16 cellular contexts compared by ENCODE assay signal in the genomic region with DNA sequence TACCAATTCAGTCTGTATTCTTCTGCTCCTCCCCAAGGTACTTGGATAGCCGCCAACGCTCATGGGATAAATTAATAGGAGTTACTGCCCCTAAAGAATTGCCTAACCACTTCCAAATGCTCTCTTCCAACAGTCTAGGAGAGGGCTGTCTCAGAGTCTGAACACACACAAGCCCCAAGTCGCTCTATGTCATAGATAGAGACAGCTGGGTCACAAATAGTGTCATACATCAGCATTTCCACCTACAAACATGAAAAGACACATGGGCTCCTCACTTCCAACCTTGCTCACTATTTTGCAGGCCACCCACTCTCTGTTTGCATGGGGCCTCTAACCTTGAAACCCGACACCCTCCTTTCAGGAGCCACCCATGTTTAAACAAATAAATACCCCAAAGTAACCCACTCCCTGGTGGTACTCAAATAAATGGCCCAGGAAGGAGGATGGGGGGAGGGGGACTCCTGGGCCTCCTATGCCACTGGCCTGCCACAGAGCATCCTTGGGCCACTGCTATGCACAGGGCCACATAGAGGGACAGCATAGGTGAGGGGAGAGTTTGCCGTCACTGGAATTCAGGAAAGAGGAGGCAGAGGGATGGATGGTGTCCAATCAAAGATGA.
DNase-seq lines count a peak whose midpoint lies in the region; ATAC-seq, FAIRE-seq and TF ChIP-seq lines count a peak whose summit lies in the region.
"Had no signal": no experiment of that assay in that cellular context is flagged by ENCODE, and none has a peak within 500 bp of the region (broad histone marks: within the 10 kb centered on the region; RNA-seq: fewer than 3 reads in every experiment).

No MANE protein-coding gene starts in this region.

- ATAC-seq in HG02798 (IDR thresholded peaks at IDR 0.05; ENCODE audit: poor library complexity, unreplicated experiment) = no peak
- no peak for ATAC-seq in stimulated activated effector memory CD8-positive, alpha-beta T cell treated with anti-CD3 and anti-CD28 coated beads, Interleukin-12 subunit alpha, Interleukin-12 subunit beta, amount 100 ng/mL, for 72 hours
- ATAC-seq: activated CD8-positive, alpha-beta T cell treated with anti-CD3 and anti-CD28 coated beads for 36 hours had no signal

- no peak for TF ChIP-seq RAD21 in Ishikawa (IDR thresholded peaks at IDR 0.05; ENCODE audit: low read depth)

- no peaks in the 10 kb centered on the region for H3K4me1 Mint-ChIP-seq in stimulated activated effector memory CD8-positive, alpha-beta T cell treated with anti-CD3 and anti-CD28 coated beads, Interleukin-12 subunit alpha, Interleukin-12 subunit beta, amount 100 ng/mL, for 72 hours
- H3K4me1 Mint-ChIP-seq in T-helper 2 cell treated with Interferon-gamma antibody and Interleukin-4, amounts not matched to agents 5 μg/mL and 100 μg/mL, for 36 hours (ENCODE audit: low read depth) = no peaks in the 10 kb centered on the region
- H3K4me1 Mint-ChIP-seq: activated naive CD4-positive, alpha-beta T cell treated with anti-CD3 and anti-CD28 coated beads, Interleukin-2, amount 50 U/mL, for 24 hours; CD4-positive, CD25-positive, alpha-beta regulatory T cell had no signal

- no peak overlapping the region for H3K27ac Mint-ChIP-seq in stimulated activated effector memory CD8-positive, alpha-beta T cell treated with anti-CD3 and anti-CD28 coated beads, Interleukin-12 subunit alpha, Interleukin-12 subunit beta, amount 100 ng/mL, for 72 hours
- H3K27ac Mint-ChIP-seq in T-helper 2 cell treated with Interferon-gamma antibody and Interleukin-4, amounts not matched to agents 5 μg/mL and 100 μg/mL, for 36 hours = no peak overlapping the region
- H3K27ac Mint-ChIP-seq: activated CD8-positive, alpha-beta T cell treated with anti-CD3 and anti-CD28 coated beads for 36 hours; activated naive CD4-positive, alpha-beta T cell treated with anti-CD3 and anti-CD28 coated beads, Interleukin-2, amount 50 U/mL, for 24 hours; CD4-positive, CD25-positive, alpha-beta regulatory T cell; T-helper 1 cell treated with Interleukin-12 subunit alpha and Interleukin-12 subunit beta and Interleukin-4 antibody, amounts not matched to agents 30 μg/mL and 1 μg/mL, for 36 hours had no signal

- H3K27me3 Mint-ChIP-seq in T-helper 2 cell treated with Interferon-gamma antibody and Interleukin-4, amounts not matched to agents 5 μg/mL and 100 μg/mL, for 36 hours (ENCODE audit: low read depth) = no peaks in the 10 kb centered on the region

- H3K4me3 Mint-ChIP-seq in stimulated activated effector memory CD8-positive, alpha-beta T cell treated with anti-CD3 and anti-CD28 coated beads, Interleukin-12 subunit alpha, Interleukin-12 subunit beta, amount 100 ng/mL, for 72 hours = no peak overlapping the region
- H3K4me3 Mint-ChIP-seq in T-helper 2 cell treated with Interferon-gamma antibody and Interleukin-4, amounts not matched to agents 5 μg/mL and 100 μg/mL, for 36 hours = no peak overlapping the region
- H3K4me3 Mint-ChIP-seq: activated CD8-positive, alpha-beta T cell treated with anti-CD3 and anti-CD28 coated beads for 36 hours; activated naive CD4-positive, alpha-beta T cell treated with anti-CD3 and anti-CD28 coated beads, Interleukin-2, amount 50 U/mL, for 24 hours; H9; neural crest cell; T-helper 1 cell treated with Interleukin-12 subunit alpha and Interleukin-12 subunit beta and Interleukin-4 antibody, amounts not matched to agents 30 μg/mL and 1 μg/mL, for 36 hours had no signal

- FAIRE-seq in RCC 7860 (lab: Jason Lieb, UNC) = no peak
- FAIRE-seq: keratinocyte had no signal

- H3K9me3 Mint-ChIP-seq in stimulated activated effector memory CD8-positive, alpha-beta T cell treated with anti-CD3 and anti-CD28 coated beads, Interleukin-12 subunit alpha, Interleukin-12 subunit beta, amount 100 ng/mL, for 72 hours = no peaks in the 10 kb centered on the region
- H3K9me3 Mint-ChIP-seq in T-helper 2 cell treated with Interferon-gamma antibody and Interleukin-4, amounts not matched to agents 5 μg/mL and 100 μg/mL, for 36 hours = peaks cover 3% of the 10 kb centered on the region
- H3K9me3 Mint-ChIP-seq: activated CD8-positive, alpha-beta T cell treated with anti-CD3 and anti-CD28 coated beads for 36 hours; activated naive CD4-positive, alpha-beta T cell treated with anti-CD3 and anti-CD28 coated beads, Interleukin-2, amount 50 U/mL, for 24 hours; H9; neural crest cell; T-helper 1 cell treated with Interleukin-12 subunit alpha and Interleukin-12 subunit beta and Interleukin-4 antibody, amounts not matched to agents 30 μg/mL and 1 μg/mL, for 36 hours had no signal

- no peaks in the 10 kb centered on the region for H3K36me3 Mint-ChIP-seq in stimulated activated effector memory CD8-positive, alpha-beta T cell treated with anti-CD3 and anti-CD28 coated beads, Interleukin-12 subunit alpha, Interleukin-12 subunit beta, amount 100 ng/mL, for 72 hours
- H3K36me3 Mint-ChIP-seq in T-helper 2 cell treated with Interferon-gamma antibody and Interleukin-4, amounts not matched to agents 5 μg/mL and 100 μg/mL, for 36 hours (ENCODE audit: low read depth) = no peaks in the 10 kb centered on the region
- H3K36me3 Mint-ChIP-seq: activated naive CD4-positive, alpha-beta T cell treated with anti-CD3 and anti-CD28 coated beads, Interleukin-2, amount 50 U/mL, for 24 hours; CD4-positive, CD25-positive, alpha-beta regulatory T cell had no signal

- no peak for TF ChIP-seq EP300 in Ishikawa (IDR thresholded peaks at IDR 0.05; ENCODE audit: borderline replicate concordance)

- DNase-seq in COR-L47 (lab: John Stamatoyannopoulos, UW) (peak; percentile 67), RCC 7860 (ENCODE audit: low spot score) (peak; percentile 37), iPS-NIHi11 (ENCODE audit: low spot score) (peak; percentile 46)
- no peak for DNase-seq in activated effector memory CD4-positive, alpha-beta T cell treated with anti-CD3 and anti-CD28 coated beads, Interleukin-2, amount 50 U/mL, for 16 hours
- DNase-seq in stimulated activated effector memory CD8-positive, alpha-beta T cell treated with anti-CD3 and anti-CD28 coated beads, Interleukin-12 subunit alpha, Interleukin-12 subunit beta, amount 100 ng/mL, for 72 hours (ENCODE audit: low spot score in 2 of 2) = no peak
- DNase-seq in T-helper 2 cell treated with Interferon-gamma antibody and Interleukin-4, amounts not matched to agents 5 μg/mL and 100 μg/mL, for 36 hours (ENCODE audit: low spot score) = no peak
- DNase-seq: activated CD8-positive, alpha-beta T cell treated with anti-CD3 and anti-CD28 coated beads for 36 hours; CD4-positive, CD25-positive, alpha-beta regulatory T cell; H9; stimulated activated CD4-positive, alpha-beta T cell treated with anti-CD3 and anti-CD28 coated beads, Interleukin-15, amount 100 ng/mL, for 24 hours had no signal

TF ChIP-seq in Ishikawa, 13 proteins besides CTCF, POLR2A, EP300 and RAD21:
- TF ChIP-seq, protein P1, sequence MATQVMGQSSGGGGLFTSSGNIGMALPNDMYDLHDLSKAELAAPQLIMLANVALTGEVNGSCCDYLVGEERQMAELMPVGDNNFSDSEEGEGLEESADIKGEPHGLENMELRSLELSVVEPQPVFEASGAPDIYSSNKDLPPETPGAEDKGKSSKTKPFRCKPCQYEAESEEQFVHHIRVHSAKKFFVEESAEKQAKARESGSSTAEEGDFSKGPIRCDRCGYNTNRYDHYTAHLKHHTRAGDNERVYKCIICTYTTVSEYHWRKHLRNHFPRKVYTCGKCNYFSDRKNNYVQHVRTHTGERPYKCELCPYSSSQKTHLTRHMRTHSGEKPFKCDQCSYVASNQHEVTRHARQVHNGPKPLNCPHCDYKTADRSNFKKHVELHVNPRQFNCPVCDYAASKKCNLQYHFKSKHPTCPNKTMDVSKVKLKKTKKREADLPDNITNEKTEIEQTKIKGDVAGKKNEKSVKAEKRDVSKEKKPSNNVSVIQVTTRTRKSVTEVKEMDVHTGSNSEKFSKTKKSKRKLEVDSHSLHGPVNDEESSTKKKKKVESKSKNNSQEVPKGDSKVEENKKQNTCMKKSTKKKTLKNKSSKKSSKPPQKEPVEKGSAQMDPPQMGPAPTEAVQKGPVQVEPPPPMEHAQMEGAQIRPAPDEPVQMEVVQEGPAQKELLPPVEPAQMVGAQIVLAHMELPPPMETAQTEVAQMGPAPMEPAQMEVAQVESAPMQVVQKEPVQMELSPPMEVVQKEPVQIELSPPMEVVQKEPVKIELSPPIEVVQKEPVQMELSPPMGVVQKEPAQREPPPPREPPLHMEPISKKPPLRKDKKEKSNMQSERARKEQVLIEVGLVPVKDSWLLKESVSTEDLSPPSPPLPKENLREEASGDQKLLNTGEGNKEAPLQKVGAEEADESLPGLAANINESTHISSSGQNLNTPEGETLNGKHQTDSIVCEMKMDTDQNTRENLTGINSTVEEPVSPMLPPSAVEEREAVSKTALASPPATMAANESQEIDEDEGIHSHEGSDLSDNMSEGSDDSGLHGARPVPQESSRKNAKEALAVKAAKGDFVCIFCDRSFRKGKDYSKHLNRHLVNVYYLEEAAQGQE (IDR thresholded peaks at IDR 0.05; ENCODE audit: low read depth) = no peak
- TF ChIP-seq, protein P2, sequence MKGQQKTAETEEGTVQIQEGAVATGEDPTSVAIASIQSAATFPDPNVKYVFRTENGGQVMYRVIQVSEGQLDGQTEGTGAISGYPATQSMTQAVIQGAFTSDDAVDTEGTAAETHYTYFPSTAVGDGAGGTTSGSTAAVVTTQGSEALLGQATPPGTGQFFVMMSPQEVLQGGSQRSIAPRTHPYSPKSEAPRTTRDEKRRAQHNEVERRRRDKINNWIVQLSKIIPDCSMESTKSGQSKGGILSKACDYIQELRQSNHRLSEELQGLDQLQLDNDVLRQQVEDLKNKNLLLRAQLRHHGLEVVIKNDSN (IDR thresholded peaks at IDR 0.05) = no peak
- TF ChIP-seq EGR1 (IDR thresholded peaks at IDR 0.05) (no peak), CREB1 (IDR thresholded peaks at IDR 0.05; ENCODE audit: low read depth) (no peak), FOXM1 (IDR thresholded peaks at IDR 0.05; ENCODE audit: borderline replicate concordance, low read depth) (no peak), NFIC (IDR thresholded peaks at IDR 0.05) (peak; percentile 77), ZBTB7A (IDR thresholded peaks at IDR 0.05; ENCODE audit: low read depth) (peak; percentile 81; the same call in 1 of the 2 replicates), YY1 (IDR thresholded peaks at IDR 0.05; ENCODE audit: low read depth) (no peak), TCF12 (IDR thresholded peaks at IDR 0.05; ENCODE audit: low read depth) (0 out of 2 replicates have a peak, but pooled peaks have one; percentile 20), TAF1 (IDR thresholded peaks at IDR 0.05; ENCODE audit: low read depth) (no peak), CEBPB (IDR thresholded peaks at IDR 0.05) (no peak; the same call in 1 of the 2 replicates)
- TF ChIP-seq, protein P3, sequence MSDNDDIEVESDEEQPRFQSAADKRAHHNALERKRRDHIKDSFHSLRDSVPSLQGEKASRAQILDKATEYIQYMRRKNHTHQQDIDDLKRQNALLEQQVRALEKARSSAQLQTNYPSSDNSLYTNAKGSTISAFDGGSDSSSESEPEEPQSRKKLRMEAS (IDR thresholded peaks at IDR 0.05) = no peak

Comparison
In these comparisons a context has a peak if more than half of its experiments do, and no peak if none do; other contexts are left out.
1. DNase-seq: peak in COR-L47 (single experiment), RCC 7860 (single experiment) and iPS-NIHi11 (single experiment); none in activated effector memory CD4-positive, alpha-beta T cell treated with anti-CD3 and anti-CD28 coated beads, Interleukin-2, amount 50 U/mL, for 16 hours (single experiment), stimulated activated effector memory CD8-positive, alpha-beta T cell treated with anti-CD3 and anti-CD28 coated beads, Interleukin-12 subunit alpha, Interleukin-12 subunit beta, amount 100 ng/mL, for 72 hours (0 of 2) and T-helper 2 cell treated with Interferon-gamma antibody and Interleukin-4, amounts not matched to agents 5 μg/mL and 100 μg/mL, for 36 hours (single experiment).